1 cellular context compared by ENCODE assay signal in the genomic region with DNA sequence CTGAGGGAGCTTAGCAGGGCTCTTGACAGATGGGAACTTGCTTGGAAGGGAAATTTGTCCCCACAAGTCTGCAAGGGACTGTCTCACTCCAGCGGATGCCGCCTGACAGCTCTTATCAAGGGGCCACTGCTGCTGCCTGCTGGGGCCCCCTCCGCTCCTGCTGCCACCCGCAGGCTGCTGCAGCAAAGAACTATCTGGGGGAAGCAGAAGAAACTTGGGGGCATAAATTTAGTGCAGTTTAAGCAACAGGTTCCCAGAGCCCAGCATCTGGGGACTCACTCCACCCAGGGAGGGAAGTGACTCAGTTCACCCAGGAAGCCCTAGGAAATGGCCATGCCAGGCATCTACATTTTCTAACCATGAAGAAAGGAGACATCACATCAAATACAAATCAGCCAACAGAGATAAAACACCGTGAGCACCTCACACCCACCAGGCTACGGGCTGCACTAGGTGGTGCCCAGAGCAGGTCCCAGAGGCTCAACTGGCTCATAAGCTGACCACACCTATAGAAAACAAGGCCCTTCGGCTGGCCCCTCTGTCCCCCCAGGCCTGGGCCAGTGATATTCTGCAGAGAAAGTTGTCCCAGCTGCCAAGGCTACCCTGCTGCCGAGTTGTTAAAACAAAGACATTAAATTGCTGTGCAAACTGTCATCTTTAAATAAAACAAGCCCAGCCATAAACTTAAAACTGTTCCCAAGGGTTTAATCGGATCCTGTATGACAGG.
TF ChIP-seq lines count a peak whose summit lies in the region.

No MANE protein-coding gene starts in this region.

TF ChIP-seq in HepG2, 621 proteins besides CTCF, POLR2A, EP300 and RAD21:
- TF ChIP-seq, protein P1, sequence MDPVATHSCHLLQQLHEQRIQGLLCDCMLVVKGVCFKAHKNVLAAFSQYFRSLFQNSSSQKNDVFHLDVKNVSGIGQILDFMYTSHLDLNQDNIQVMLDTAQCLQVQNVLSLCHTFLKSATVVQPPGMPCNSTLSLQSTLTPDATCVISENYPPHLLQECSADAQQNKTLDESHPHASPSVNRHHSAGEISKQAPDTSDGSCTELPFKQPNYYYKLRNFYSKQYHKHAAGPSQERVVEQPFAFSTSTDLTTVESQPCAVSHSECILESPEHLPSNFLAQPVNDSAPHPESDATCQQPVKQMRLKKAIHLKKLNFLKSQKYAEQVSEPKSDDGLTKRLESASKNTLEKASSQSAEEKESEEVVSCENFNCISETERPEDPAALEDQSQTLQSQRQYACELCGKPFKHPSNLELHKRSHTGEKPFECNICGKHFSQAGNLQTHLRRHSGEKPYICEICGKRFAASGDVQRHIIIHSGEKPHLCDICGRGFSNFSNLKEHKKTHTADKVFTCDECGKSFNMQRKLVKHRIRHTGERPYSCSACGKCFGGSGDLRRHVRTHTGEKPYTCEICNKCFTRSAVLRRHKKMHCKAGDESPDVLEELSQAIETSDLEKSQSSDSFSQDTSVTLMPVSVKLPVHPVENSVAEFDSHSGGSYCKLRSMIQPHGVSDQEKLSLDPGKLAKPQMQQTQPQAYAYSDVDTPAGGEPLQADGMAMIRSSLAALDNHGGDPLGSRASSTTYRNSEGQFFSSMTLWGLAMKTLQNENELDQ (CRISPR knock-in tag; IDR thresholded peaks at IDR 0.05; ENCODE audit: borderline replicate concordance): no peak
- TF ChIP-seq ZNF460 (CRISPR knock-in tag; IDR thresholded peaks at IDR 0.05; ENCODE audit: borderline replicate concordance): no peak
- TF ChIP-seq RBM39 (IDR thresholded peaks at IDR 0.05; ENCODE audit: low read depth, low read length, poor library complexity, severe bottlenecking): no peak
- TF ChIP-seq, protein P2, sequence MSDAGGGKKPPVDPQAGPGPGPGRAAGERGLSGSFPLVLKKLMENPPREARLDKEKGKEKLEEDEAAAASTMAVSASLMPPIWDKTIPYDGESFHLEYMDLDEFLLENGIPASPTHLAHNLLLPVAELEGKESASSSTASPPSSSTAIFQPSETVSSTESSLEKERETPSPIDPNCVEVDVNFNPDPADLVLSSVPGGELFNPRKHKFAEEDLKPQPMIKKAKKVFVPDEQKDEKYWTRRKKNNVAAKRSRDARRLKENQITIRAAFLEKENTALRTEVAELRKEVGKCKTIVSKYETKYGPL (CRISPR knock-in tag; IDR thresholded peaks at IDR 0.05): no peak
- TF ChIP-seq ZNF256 (CRISPR knock-in tag; conservative IDR thresholded peaks at IDR 0.05): no peak
- TF ChIP-seq ATAD3A (CRISPR knock-in tag; IDR thresholded peaks at IDR 0.05): no peak
